Comparison of ENCODE assay signal across 8 cellular contexts in the genomic region with DNA sequence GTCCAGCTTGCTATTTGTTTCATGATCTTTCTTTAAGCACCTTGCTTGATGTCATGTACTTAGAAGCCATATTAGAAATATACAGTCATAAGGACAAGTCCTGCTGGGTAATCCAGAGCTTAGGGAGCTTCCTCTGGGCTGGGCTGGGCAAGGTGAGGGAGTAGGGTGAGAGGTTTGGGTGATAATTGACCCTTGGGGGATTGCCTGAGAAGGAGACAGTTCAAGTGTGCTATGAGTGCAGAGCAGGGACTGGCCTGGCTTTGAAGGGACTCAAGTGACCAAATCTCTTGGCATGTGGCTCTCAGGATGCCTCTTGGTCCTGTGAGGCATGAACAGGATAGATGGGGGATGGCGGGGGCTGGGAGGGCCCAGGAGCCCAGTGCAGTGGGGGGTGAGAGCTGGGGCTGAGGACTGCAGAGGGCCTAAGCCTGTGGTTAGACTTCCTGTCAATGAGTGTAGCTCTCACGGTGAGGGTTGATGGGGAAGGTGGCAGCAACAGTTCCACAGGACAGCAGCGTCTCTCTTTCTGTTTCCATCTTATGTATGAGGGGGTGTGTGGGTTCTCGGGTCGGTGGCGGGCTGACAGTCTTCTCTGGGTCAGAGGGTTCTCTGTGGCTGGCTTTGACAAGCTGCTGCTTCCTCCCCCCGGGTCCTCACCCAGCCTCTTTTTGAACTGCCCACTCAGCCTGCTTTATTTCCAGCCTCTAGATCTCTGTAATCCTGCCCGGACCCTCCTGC.
DNase-seq lines count a peak whose midpoint lies in the region; ATAC-seq, FAIRE-seq and TF ChIP-seq lines count a peak whose summit lies in the region.

No MANE protein-coding gene starts in this region.

- peak; percentile 100 for FAIRE-seq in GM19239 (lab: Jason Lieb, UNC)
- FAIRE-seq in H54 (lab: Jason Lieb, UNC): no peak

- peaks cover 19% of the 10 kb centered on the region for H3K27me3 Mint-ChIP-seq in dendritic cell treated with granulocyte-macrophage colony-stimulating factor and Interleukin-4, amounts not matched to agents 40 ng/mL and 50 ng/mL, for 4 days

- no peaks in the 10 kb centered on the region for H3K9me3 Mint-ChIP-seq in dendritic cell treated with granulocyte-macrophage colony-stimulating factor and Interleukin-4, amounts not matched to agents 40 ng/mL and 50 ng/mL, for 4 days

- no peak for TF ChIP-seq POLR2A in H54 (IDR thresholded peaks at IDR 0.05; ENCODE audit: low read depth, low read length)

- intact Hi-C loops in dendritic cell treated with granulocyte-macrophage colony-stimulating factor and Interleukin-4, amounts not matched to agents 40 ng/mL and 50 ng/mL, for 4 days (cut with micrococcal nuclease): no loop called here

- H3K36me3 Mint-ChIP-seq in dendritic cell treated with granulocyte-macrophage colony-stimulating factor and Interleukin-4, amounts not matched to agents 40 ng/mL and 50 ng/mL, for 4 days (ENCODE audit: low read depth): no peaks in the 10 kb centered on the region

- no peak overlapping the region for H3K4me3 Mint-ChIP-seq in dendritic cell treated with granulocyte-macrophage colony-stimulating factor and Interleukin-4, amounts not matched to agents 40 ng/mL and 50 ng/mL, for 4 days

- ATAC-seq in HG03139 (IDR thresholded peaks at IDR 0.05; ENCODE audit: unreplicated experiment): peak; percentile 85

- peaks cover 58% of the 10 kb centered on the region for H3K4me1 Mint-ChIP-seq in dendritic cell treated with granulocyte-macrophage colony-stimulating factor and Interleukin-4, amounts not matched to agents 40 ng/mL and 50 ng/mL, for 4 days (ENCODE audit: low read depth)

- DNase-seq in GM19239 (ENCODE audit: insufficient read length, low spot score): peak; percentile 62
- DNase-seq in UCSD-AML1 (lab: John Stamatoyannopoulos, UW; ENCODE audit: unreplicated experiment): peak; percentile 76
- peak; percentile 43 for DNase-seq in stimulated activated CD8-positive, alpha-beta memory T cell treated with anti-CD3 and anti-CD28 coated beads, Interleukin-12 subunit alpha, Interleukin-12 subunit beta, amount 100 ng/mL, for 1 hour (ENCODE audit: low read depth)
- DNase-seq in NCI-H524 treated with DMSO at 0.1 percent for 48 hours (lab: John Stamatoyannopoulos, UW): no peak
- DNase-seq in iPS-NIHi11 (ENCODE audit: low spot score): no peak
- DNase-seq in H54 (ENCODE audit: insufficient read length, low spot score): no peak

- peak overlapping the region; percentile 10 for H3K27ac Mint-ChIP-seq in dendritic cell treated with granulocyte-macrophage colony-stimulating factor and Interleukin-4, amounts not matched to agents 40 ng/mL and 50 ng/mL, for 4 days

Comparison
In these comparisons a context has a peak if more than half of its experiments do, and no peak if none do; other contexts are left out.
1. DNase-seq: peak in GM19239 (single experiment), UCSD-AML1 (single experiment) and stimulated activated CD8-positive, alpha-beta memory T cell treated with anti-CD3 and anti-CD28 coated beads, Interleukin-12 subunit alpha, Interleukin-12 subunit beta, amount 100 ng/mL, for 1 hour (single experiment); none in NCI-H524 treated with DMSO at 0.1 percent for 48 hours (single experiment), iPS-NIHi11 (single experiment) and H54 (single experiment).